Comparison of ENCODE assay signal across 19 cellular contexts in genomic region chr3:150775001-150775599, GRCh38. TPM values are rescaled to one million over a fixed set of nuclear protein-coding genes. Genes with fewer than 3 reads are reported as not detected.
A peak's percentile ranks its signal among the peaks of the same experiment; 100 is the strongest.
DNase-seq lines count a peak whose midpoint lies in the region; ATAC-seq and TF ChIP-seq lines count a peak whose summit lies in the region.
"Had no signal": no experiment of that assay in that cellular context is flagged by ENCODE, and none has a peak within 500 bp of the region (broad histone marks: within the 10 kb centered on the region; RNA-seq: fewer than 3 reads in every experiment).

No MANE protein-coding gene starts in this region.

- no peak for TF ChIP-seq CTCF in AG09309 (IDR thresholded peaks at IDR 0.05; ENCODE audit: control insufficient read depth, insufficient read depth, low read depth, low read length, missing control alignments)

- peak; percentile 32 for DNase-seq in AG09309 (ENCODE audit: low read depth)
- peak; percentile 38 for DNase-seq in NCI-H226
- DNase-seq in dedifferentiated amniotic fluid mesenchymal stem cell (ENCODE audit: extremely low spot score) = peak; percentile 48
- DNase-seq in myocyte (ENCODE audit: low read depth) = peak; percentile 50
- no peak for DNase-seq in NCI-H2081 treated with DMSO at 0.1 percent for 48 hours (lab: John Stamatoyannopoulos, UW)
- DNase-seq: activated CD4-positive, alpha-beta T cell treated with anti-CD3 and anti-CD28 coated beads, Interleukin-2, amount 50 U/mL, for 48 hours; activated naive CD4-positive, alpha-beta T cell treated with anti-CD3 and anti-CD28 coated beads, Interleukin-2, amount 10 ng/mL, durations not matched to agents 7 days and 5 days; Calu3; dorsolateral prefrontal cortex; NCI-H1105; NCI-H2171; occipital lobe; right cardiac atrium; stimulated activated naive CD4-positive, alpha-beta T cell treated with Interleukin-2 at 50 U/mL for 16 hours; upper lobe of right lung had no signal

- H3K4me3 ChIP-seq in AG09309 (ENCODE audit: control insufficient read depth, low read depth, low read length) = no peak overlapping the region
- H3K4me3 ChIP-seq: dorsolateral prefrontal cortex, upper lobe of right lung had no signal

- no peak for ATAC-seq in HG03159 (IDR thresholded peaks at IDR 0.05; ENCODE audit: unreplicated experiment)
- ATAC-seq in GM21737 (IDR thresholded peaks at IDR 0.05; ENCODE audit: unreplicated experiment) = no peak
- no peak for ATAC-seq in HG03520 (IDR thresholded peaks at IDR 0.05; ENCODE audit: unreplicated experiment)
- ATAC-seq: Panc1, right cardiac atrium, upper lobe of right lung had no signal

RNA-seq across cellular contexts. Expression of gene SIAH2, which starts 12.1 kb away (rescaled TPM):
- total RNA-seq in myocyte = 25.4 and 46.4 TPM in 2 replicates
- 25.5 TPM for polyA plus RNA-seq in myocyte (2012)
